Comparison of ENCODE assay signal across 8 cellular contexts in genomic region chr7:99551767-99552463, GRCh38. TPM values are rescaled to one million over a fixed set of nuclear protein-coding genes. Genes with fewer than 3 reads are reported as not detected.
DNase-seq lines count a peak whose midpoint lies in the region; ATAC-seq and TF ChIP-seq lines count a peak whose summit lies in the region.

Gene FAM200A, minus strand, starts transcription at chr7:99552114. Its CDS starts 3,707 bp downstream, at chr7:99548407.

- peaks cover 40% of the 10 kb centered on the region for H3K79me2 ChIP-seq in DND-41 (ENCODE audit: insufficient read depth, low read length)
- H3K79me2 ChIP-seq in neural cell (replicated peaks; ENCODE audit: insufficient read depth, low read length): peaks cover 32% of the 10 kb centered on the region

- peak within 1 kb of the TSS; percentile 90 to 96 for H3K27ac Mint-ChIP-seq in stimulated activated naive CD8-positive, alpha-beta T cell treated with anti-CD3 and anti-CD28 coated beads, Interleukin-15, amount 100 ng/mL, for 72 hours

- H3K4me1 Mint-ChIP-seq in stimulated activated naive CD8-positive, alpha-beta T cell treated with anti-CD3 and anti-CD28 coated beads, Interleukin-15, amount 100 ng/mL, for 72 hours: peaks cover 36% of the 10 kb centered on the region

- H3K9me3 ChIP-seq in DND-41 (ENCODE audit: insufficient read depth, low read length, severe bottlenecking): no peaks in the 10 kb centered on the region
- no peaks in the 10 kb centered on the region for H3K9me3 ChIP-seq in neural cell (ENCODE audit: low read length)

- TF ChIP-seq POLR2A in Raji (IDR thresholded peaks at IDR 0.05; ENCODE audit: insufficient read depth, low read depth, low read length): peak; percentile 98

- H3K4me3 Mint-ChIP-seq in stimulated activated naive CD8-positive, alpha-beta T cell treated with anti-CD3 and anti-CD28 coated beads, Interleukin-15, amount 100 ng/mL, for 72 hours: peak within 1 kb of the TSS; percentile 90 to 91

- H3K27me3 ChIP-seq in DND-41 (ENCODE audit: insufficient read depth, low read length, poor library complexity): no peaks in the 10 kb centered on the region
- H3K27me3 ChIP-seq in neural cell (ENCODE audit: insufficient read depth, low read depth, low read length): no peaks in the 10 kb centered on the region

- H3K4me2 ChIP-seq in DND-41 (ENCODE audit: insufficient read depth, low read length): peak within 1 kb of the TSS; percentile 86
- peak within 1 kb of the TSS; percentile 42 for H3K4me2 ChIP-seq in neural cell (ENCODE audit: low read length)

- H3K4me3 ChIP-seq in DND-41 (ENCODE audit: low read depth in 1 of 2, low read length in 2 of 2) (peak within 1 kb of the TSS; percentile 70 to 91), LNCaP clone FGC (ENCODE audit: low read depth, low read length) (peak within 1 kb of the TSS; percentile 66), foreskin fibroblast (ENCODE audit: low read depth in 1 of 2, low read length in 2 of 2) (peak within 1 kb of the TSS; percentile 96 to 100), neural cell (ENCODE audit: low read length) (peak within 1 kb of the TSS; percentile 85)

- H2AFZ ChIP-seq in DND-41 (ENCODE audit: low read depth, low read length): peak within 1 kb of the TSS; percentile 97
- H2AFZ ChIP-seq in neural cell (ENCODE audit: low read depth, low read length): peak within 1 kb of the TSS; percentile 86

- no peaks in the 10 kb centered on the region for H3F3A ChIP-seq in neural cell (ENCODE audit: insufficient read depth, low read length, poor library complexity, severe bottlenecking)

- TF ChIP-seq RAD21 in neural cell (conservative IDR thresholded peaks at IDR 0.05): no peak

- TF ChIP-seq EP300 in neural cell (conservative IDR thresholded peaks at IDR 0.05; ENCODE audit: poor library complexity, severe bottlenecking): peak; percentile 67

- DNase-seq in DND-41: peak; percentile 89
- DNase-seq in LNCaP clone FGC (ENCODE audit: low read depth): peak; percentile 65
- DNase-seq in activated gamma-delta T cell (lab: John Stamatoyannopoulos, UW): peak; percentile 65
- DNase-seq in foreskin fibroblast: peak; percentile 94 to 98
- DNase-seq in stimulated activated naive CD8-positive, alpha-beta T cell treated with anti-CD3 and anti-CD28 coated beads, Interleukin-15, amount 100 ng/mL, for 72 hours: peak; percentile 72 to 81

- peak within 1 kb of the TSS; percentile 85 for H3K27ac ChIP-seq in DND-41 (ENCODE audit: low read length)
- H3K27ac ChIP-seq in neural cell (ENCODE audit: low read length): peak within 1 kb of the TSS; percentile 87

- peak within 1 kb of the TSS; percentile 87 for H3K9ac ChIP-seq in DND-41 (ENCODE audit: low read depth, low read length)
- peak within 1 kb of the TSS; percentile 95 for H3K9ac ChIP-seq in neural cell (ENCODE audit: low read length)

- no peaks in the 10 kb centered on the region for H3K27me3 Mint-ChIP-seq in stimulated activated naive CD8-positive, alpha-beta T cell treated with anti-CD3 and anti-CD28 coated beads, Interleukin-15, amount 100 ng/mL, for 72 hours

- H3K9me2 ChIP-seq in neural cell (ENCODE audit: insufficient read depth, low read length): no peaks in the 10 kb centered on the region

- no peaks in the 10 kb centered on the region for H3K9me3 Mint-ChIP-seq in stimulated activated naive CD8-positive, alpha-beta T cell treated with anti-CD3 and anti-CD28 coated beads, Interleukin-15, amount 100 ng/mL, for 72 hours

- peaks cover 41% of the 10 kb centered on the region for H3K36me3 ChIP-seq in DND-41 (ENCODE audit: insufficient read depth, low read length)
- peaks cover 13% of the 10 kb centered on the region for H3K36me3 ChIP-seq in neural cell (ENCODE audit: insufficient read depth, low read length)

- ATAC-seq in DND-41 (ENCODE audit: insufficient read depth, low read depth) (peak; percentile 99), GM21825 (IDR thresholded peaks at IDR 0.05; ENCODE audit: unreplicated experiment) (peak; percentile 97)
- ATAC-seq in stimulated activated naive CD8-positive, alpha-beta T cell treated with anti-CD3 and anti-CD28 coated beads, Interleukin-15, amount 100 ng/mL, for 72 hours: peak; percentile 100

- H4K20me1 ChIP-seq in DND-41 (ENCODE audit: insufficient read depth, low read length) (no peaks in the 10 kb centered on the region), neural cell (ENCODE audit: insufficient read depth) (no peaks in the 10 kb centered on the region)

- TF ChIP-seq CTCF in DND-41 (IDR thresholded peaks at IDR 0.05; ENCODE audit: borderline replicate concordance, extremely low read depth, low read length, poor library complexity, severe bottlenecking) (no peak), LNCaP clone FGC (IDR thresholded peaks at IDR 0.05; ENCODE audit: control insufficient read depth, extremely low read depth, insufficient read depth) (no peak), foreskin fibroblast (IDR thresholded peaks at IDR 0.05; ENCODE audit: low read depth, low read length) (no peak), neural cell (IDR thresholded peaks at IDR 0.05; ENCODE audit: poor library complexity, severe bottlenecking) (no peak)

- peaks cover 45% of the 10 kb centered on the region for H3K4me1 ChIP-seq in DND-41 (ENCODE audit: insufficient read depth, low read length)

TF ChIP-seq in neural cell, 6 proteins besides CTCF, POLR2A, EP300 and RAD21:
- TF ChIP-seq, protein P1, sequence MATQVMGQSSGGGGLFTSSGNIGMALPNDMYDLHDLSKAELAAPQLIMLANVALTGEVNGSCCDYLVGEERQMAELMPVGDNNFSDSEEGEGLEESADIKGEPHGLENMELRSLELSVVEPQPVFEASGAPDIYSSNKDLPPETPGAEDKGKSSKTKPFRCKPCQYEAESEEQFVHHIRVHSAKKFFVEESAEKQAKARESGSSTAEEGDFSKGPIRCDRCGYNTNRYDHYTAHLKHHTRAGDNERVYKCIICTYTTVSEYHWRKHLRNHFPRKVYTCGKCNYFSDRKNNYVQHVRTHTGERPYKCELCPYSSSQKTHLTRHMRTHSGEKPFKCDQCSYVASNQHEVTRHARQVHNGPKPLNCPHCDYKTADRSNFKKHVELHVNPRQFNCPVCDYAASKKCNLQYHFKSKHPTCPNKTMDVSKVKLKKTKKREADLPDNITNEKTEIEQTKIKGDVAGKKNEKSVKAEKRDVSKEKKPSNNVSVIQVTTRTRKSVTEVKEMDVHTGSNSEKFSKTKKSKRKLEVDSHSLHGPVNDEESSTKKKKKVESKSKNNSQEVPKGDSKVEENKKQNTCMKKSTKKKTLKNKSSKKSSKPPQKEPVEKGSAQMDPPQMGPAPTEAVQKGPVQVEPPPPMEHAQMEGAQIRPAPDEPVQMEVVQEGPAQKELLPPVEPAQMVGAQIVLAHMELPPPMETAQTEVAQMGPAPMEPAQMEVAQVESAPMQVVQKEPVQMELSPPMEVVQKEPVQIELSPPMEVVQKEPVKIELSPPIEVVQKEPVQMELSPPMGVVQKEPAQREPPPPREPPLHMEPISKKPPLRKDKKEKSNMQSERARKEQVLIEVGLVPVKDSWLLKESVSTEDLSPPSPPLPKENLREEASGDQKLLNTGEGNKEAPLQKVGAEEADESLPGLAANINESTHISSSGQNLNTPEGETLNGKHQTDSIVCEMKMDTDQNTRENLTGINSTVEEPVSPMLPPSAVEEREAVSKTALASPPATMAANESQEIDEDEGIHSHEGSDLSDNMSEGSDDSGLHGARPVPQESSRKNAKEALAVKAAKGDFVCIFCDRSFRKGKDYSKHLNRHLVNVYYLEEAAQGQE (IDR thresholded peaks at IDR 0.05; ENCODE audit: borderline replicate concordance): peak; percentile 93
- TF ChIP-seq MXI1 (conservative IDR thresholded peaks at IDR 0.05; ENCODE audit: poor library complexity, severe bottlenecking): peak; percentile 77
- TF ChIP-seq SMC3 (conservative IDR thresholded peaks at IDR 0.05; ENCODE audit: poor library complexity): no peak
- peak; percentile 92 for TF ChIP-seq TAF1 (IDR thresholded peaks at IDR 0.05; ENCODE audit: low read depth)
- TF ChIP-seq POLR2AphosphoS5 (IDR thresholded peaks at IDR 0.05): peak; percentile 99
- no peak for TF ChIP-seq EZH2 (IDR thresholded peaks at IDR 0.05; ENCODE audit: borderline replicate concordance, insufficient read depth, low read length, poor library complexity, severe bottlenecking)

RNA-seq across cellular contexts. Expression of gene FAM200A, which starts in this region (rescaled TPM):
- polyA plus RNA-seq in neural cell: 21.7 and 24.0 TPM in 2 replicates
- polyA minus RNA-seq in neural cell: 29.2 and 30.3 TPM in 2 replicates

Comparison
In these comparisons a context has a peak if more than half of its experiments do, and no peak if none do; other contexts are left out.
1. Peak in every context shown above with its lines: DNase-seq, ATAC-seq, H3K4me3 ChIP-seq and H3K27ac ChIP-seq.